In genomic region chr5:151213803-151214613, GRCh38 we compare ENCODE assay signal across 8 cellular contexts. TPM values are rescaled to one million over a fixed set of nuclear protein-coding genes. Genes with fewer than 3 reads are reported as not detected.
DNase-seq lines count a peak whose midpoint lies in the region; ATAC-seq and TF ChIP-seq lines count a peak whose summit lies in the region.

No MANE protein-coding gene starts in this region.

- TF ChIP-seq CTCF in GM20000 (IDR thresholded peaks at IDR 0.05; ENCODE audit: extremely low read depth, missing control alignments) (no peak), activated B cell treated with CpG ODN at 0.5 μM for 24 hours (IDR thresholded peaks at IDR 0.05) (no peak)

- DNase-seq in GM20000 (ENCODE audit: low spot score) (peak; percentile 89), activated B cell treated with CpG ODN at 0.5 μM for 24 hours (peak; percentile 62), mesendoderm (peak; percentile 85), COLO668 (lab: John Stamatoyannopoulos, UW; ENCODE audit: unreplicated experiment) (no peak)
- DNase-seq in central memory CD4-positive, alpha-beta T cell, result peak; percentile 85
- peak; percentile 61 for DNase-seq in stimulated activated CD8-positive, alpha-beta memory T cell treated with anti-CD3 and anti-CD28 coated beads, Interleukin-7, amount 100 ng/mL, for 24 hours (ENCODE audit: low read depth)

- peak overlapping the region; percentile 86 to 99 (median 95) for H3K4me2 ChIP-seq in BLaER1 treated with 17β-estradiol and CSF1 and Interleukin-3, amounts not matched to agents 10 nM and 100 nM
- H3K4me2 ChIP-seq in mesendoderm (ENCODE audit: low read length), result no peak overlapping the region

- H3K9ac ChIP-seq in BLaER1 treated with 17β-estradiol and CSF1 and Interleukin-3, amounts not matched to agents 10 nM and 100 nM, result peak overlapping the region; percentile 77 to 88 (median 83)
- H3K9ac ChIP-seq in mesendoderm (ENCODE audit: low read length), result peak overlapping the region; percentile 22

- H3K4me3 ChIP-seq in BLaER1 treated with 17β-estradiol and CSF1 and Interleukin-3, amounts not matched to agents 10 nM and 100 nM, result peak overlapping the region; percentile 35 to 62 (median 54); a peak in 19 of 20 replicates
- no peak overlapping the region for H3K4me3 ChIP-seq in mesendoderm (ENCODE audit: low read length)

- peak overlapping the region; percentile 66 for H3K4me3 Mint-ChIP-seq in activated B cell treated with CpG ODN at 0.5 μM for 24 hours

- peaks cover 90 to 99% (median 97%) of the 10 kb centered on the region in 10 experiments for H3K4me1 ChIP-seq in BLaER1 treated with 17β-estradiol and CSF1 and Interleukin-3, amounts not matched to agents 10 nM and 100 nM
- H3K4me1 ChIP-seq in mesendoderm (ENCODE audit: control insufficient read depth, low read depth, low read length), result peaks cover 3% of the 10 kb centered on the region

- H4K5ac ChIP-seq in mesendoderm (ENCODE audit: low read length), result no peak overlapping the region

- H3K27ac ChIP-seq in BLaER1 treated with 17β-estradiol and CSF1 and Interleukin-3, amounts not matched to agents 10 nM and 100 nM, result peak overlapping the region; percentile 76 to 98 (median 93)
- no peak overlapping the region for H3K27ac ChIP-seq in mesendoderm (ENCODE audit: low read depth, low read length)

- H2BK15ac ChIP-seq in mesendoderm (replicated peaks; ENCODE audit: low read depth), result no peak overlapping the region

- no peaks in the 10 kb centered on the region for H3K9me3 Mint-ChIP-seq in activated B cell treated with CpG ODN at 0.5 μM for 24 hours

- CTCF ChIA-PET in activated B cell treated with CpG ODN at 0.5 μM for 24 hours (lab: Charles Lee), result interaction anchor here (1.2 to 3.1 kb wide), 8 partner anchors 10 to 102 kb away, joined by 3 to 24 read pairs (median 8); partner anchors contain the start of gene CCDC69

- ATAC-seq in HG03571 (IDR thresholded peaks at IDR 0.05; ENCODE audit: unreplicated experiment) (peak; percentile 71), activated B cell treated with CpG ODN at 0.5 μM for 24 hours (ENCODE audit: low read depth) (peak; percentile 72)

- H4K20me1 ChIP-seq in BLaER1 treated with 17β-estradiol and CSF1 and Interleukin-3, amounts not matched to agents 10 nM and 100 nM, result peaks cover 0 to 3% (median 0%) of the 10 kb centered on the region in 11 experiments; a peak in 2 of 22 replicates

- no peak overlapping the region for H4K8ac ChIP-seq in mesendoderm (ENCODE audit: low read depth, low read length)

- POLR2A ChIA-PET in activated B cell treated with CpG ODN at 0.5 μM for 24 hours (lab: Charles Lee), result interaction anchor here (0.5 to 8.3 kb wide), 37 partner anchors 9 to 804 kb away, joined by 3 to 222 read pairs (median 5); partner anchors contain the start of genes ANXA6, CCDC69, GM2A and TNIP1

- no peak overlapping the region for H2AK5ac ChIP-seq in mesendoderm (ENCODE audit: low read length)

- H3K9me3 ChIP-seq in BLaER1 treated with 17β-estradiol and CSF1 and Interleukin-3, amounts not matched to agents 10 nM and 100 nM (replicated peaks in 1 of 11), result no peaks in the 10 kb centered on the region

- H3K79me2 ChIP-seq in mesendoderm (ENCODE audit: control insufficient read depth, insufficient read depth, low read length), result no peaks in the 10 kb centered on the region

- no peak overlapping the region for H2BK5ac ChIP-seq in mesendoderm (ENCODE audit: low read length)

- no peaks in the 10 kb centered on the region for H3K27me3 ChIP-seq in BLaER1 treated with 17β-estradiol and CSF1 and Interleukin-3, amounts not matched to agents 10 nM and 100 nM
- no peaks in the 10 kb centered on the region for H3K27me3 ChIP-seq in mesendoderm (ENCODE audit: insufficient read depth, low read length, poor library complexity)

- peaks cover 96% of the 10 kb centered on the region for H3K4me1 Mint-ChIP-seq in activated B cell treated with CpG ODN at 0.5 μM for 24 hours

- H3K4ac ChIP-seq in mesendoderm (ENCODE audit: low read depth, low read length), result no peak overlapping the region

- H3K27me3 Mint-ChIP-seq in activated B cell treated with CpG ODN at 0.5 μM for 24 hours, result no peaks in the 10 kb centered on the region

- H3K27ac Mint-ChIP-seq in activated B cell treated with CpG ODN at 0.5 μM for 24 hours, result peak overlapping the region; percentile 94

- H3K36me3 ChIP-seq in BLaER1 treated with 17β-estradiol and CSF1 and Interleukin-3, amounts not matched to agents 10 nM and 100 nM, result peaks cover 0 to 47% (median 14%) of the 10 kb centered on the region in 11 experiments; a peak in 11 of 22 replicates
- H3K36me3 ChIP-seq in mesendoderm (ENCODE audit: control insufficient read depth, insufficient read depth, low read length), result no peaks in the 10 kb centered on the region

- no peak overlapping the region for H2BK120ac ChIP-seq in mesendoderm (ENCODE audit: low read depth, low read length)

- no CpG with 5 or more reads among the region's 9 CpGs for WGBS in mesendoderm (ENCODE audit: extremely low coverage, insufficient coverage, low lambda C conversion rate)

- H3K79me1 ChIP-seq in mesendoderm (ENCODE audit: low read length), result no peaks in the 10 kb centered on the region

- peak overlapping the region; percentile 25 for H3K56ac ChIP-seq in mesendoderm (ENCODE audit: low read length)

- intact Hi-C loops in activated B cell treated with CpG ODN at 0.5 μM for 24 hours (cut with micrococcal nuclease), result loop anchor here (1.0 to 5.0 kb wide), 11 partner anchors 9 to 802 kb away; partner anchors contain the start of genes ANXA6, ATOX1 and CD74

- H3K36me3 Mint-ChIP-seq in activated B cell treated with CpG ODN at 0.5 μM for 24 hours (ENCODE audit: low read depth), result peaks cover 40% of the 10 kb centered on the region

- H3K23ac ChIP-seq in mesendoderm (ENCODE audit: low read length), result no peak overlapping the region

- no peak overlapping the region for H3K18ac ChIP-seq in mesendoderm (ENCODE audit: low read length)

RNA-seq across cellular contexts. Expression of gene CCDC69, which starts 9.9 kb away (rescaled TPM):
- total RNA-seq in activated B cell treated with CpG ODN at 0.5 μM for 24 hours, result 98.9 and 109 TPM in 2 replicates
- polyA plus RNA-seq in mesendoderm (2013, experiment 1 of 2), result 6.4 TPM
- 6.3 TPM for polyA plus RNA-seq in mesendoderm (2013, experiment 2 of 2)

RNA-seq across cellular contexts. Expression of gene GM2A, which starts 39.0 kb away (rescaled TPM):
- 51.3 and 53.1 TPM in 2 replicates for total RNA-seq in activated B cell treated with CpG ODN at 0.5 μM for 24 hours
- 18.3 TPM for polyA plus RNA-seq in mesendoderm (2013, experiment 1 of 2)
- polyA plus RNA-seq in mesendoderm (2013, experiment 2 of 2), result 17.9 TPM

RNA-seq across cellular contexts. Expression of gene ANXA6, which starts 56.4 kb away (rescaled TPM):
- 367 and 379 TPM in 2 replicates for total RNA-seq in activated B cell treated with CpG ODN at 0.5 μM for 24 hours
- polyA plus RNA-seq in mesendoderm (2013, experiment 1 of 2), result 64.5 TPM
- polyA plus RNA-seq in mesendoderm (2013, experiment 2 of 2), result 62.7 TPM
